ENCODE assay signal across 13 cellular contexts in the genomic region with DNA sequence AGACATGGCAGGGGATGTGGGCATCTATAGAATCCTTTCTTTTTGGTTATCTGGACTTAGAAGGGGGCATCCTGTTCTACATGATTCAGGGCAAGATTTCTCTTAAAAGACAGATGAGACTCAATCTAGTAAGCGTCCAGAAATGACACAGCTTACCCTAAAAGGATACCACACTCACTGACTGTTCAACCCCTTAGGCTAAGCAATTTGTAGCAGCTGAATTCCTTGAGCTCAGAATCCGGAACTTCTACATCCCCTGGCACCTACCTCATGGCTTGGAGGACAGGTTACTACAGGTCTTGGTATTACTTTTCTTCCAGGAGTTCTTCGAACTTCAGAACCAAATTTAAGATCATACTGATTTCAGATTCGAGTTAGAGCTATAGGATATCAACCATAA.
A peak's percentile ranks its signal among the peaks of the same experiment; 100 is the strongest.
DNase-seq lines count a peak whose midpoint lies in the region; ATAC-seq and TF ChIP-seq lines count a peak whose summit lies in the region.
"Had no signal": no experiment of that assay in that cellular context is flagged by ENCODE, and none has a peak within 500 bp of the region (broad histone marks: within the 10 kb centered on the region; RNA-seq: fewer than 3 reads in every experiment).

No MANE protein-coding gene starts in this region.

- no peak overlapping the region for H3K18ac ChIP-seq in trophoblast cell (ENCODE audit: low read length)

- no peak overlapping the region for H4K8ac ChIP-seq in trophoblast cell (ENCODE audit: low read depth, low read length)

- H2BK5ac ChIP-seq in trophoblast cell (ENCODE audit: low read depth, low read length, poor library complexity): no peak overlapping the region

- H3K14ac ChIP-seq in trophoblast cell (ENCODE audit: low read length): no peak overlapping the region

- no peak overlapping the region for H3K4ac ChIP-seq in trophoblast cell (ENCODE audit: low read depth, low read length)

- H3K27ac Mint-ChIP-seq in CD4-positive, alpha-beta memory T cell: peak overlapping the region in 6 of 7 donors; percentile 59 to 96 (median 90)

- H3K79me2 ChIP-seq in PC-3 (ENCODE audit: low read length): no peaks in the 10 kb centered on the region
- no peaks in the 10 kb centered on the region for H3K79me2 ChIP-seq in trophoblast cell (ENCODE audit: control insufficient read depth, insufficient read depth, low read length, poor library complexity)

- H3K27me3 Mint-ChIP-seq in CD4-positive, alpha-beta memory T cell: no peaks in the 10 kb centered on the region

- H3K9me3 Mint-ChIP-seq in CD4-positive, alpha-beta memory T cell: no peaks in the 10 kb centered on the region

- no peaks in the 10 kb centered on the region for H3K79me1 ChIP-seq in trophoblast cell (ENCODE audit: low read length)

- H3K4me1 ChIP-seq in CD4-positive, alpha-beta memory T cell (ENCODE audit: insufficient read depth, low read length): peaks cover 15% of the 10 kb centered on the region
- H3K4me1 ChIP-seq in PC-3 (ENCODE audit: insufficient read depth, low read length) (peaks cover 25% of the 10 kb centered on the region), trophoblast cell (ENCODE audit: control insufficient read depth in 1 of 2, insufficient read depth in 2 of 2, low read length in 2 of 2) (peaks cover 0 to 3% of the 10 kb centered on the region in 2 experiments)
- no peaks in the 10 kb centered on the region for H3K4me1 ChIP-seq in effector memory CD4-positive, alpha-beta T cell (ENCODE audit: control insufficient read depth, insufficient read depth, low read length, poor library complexity, severe bottlenecking)
- H3K4me1 ChIP-seq: pancreas had no signal

- no peak overlapping the region for H3K4me2 ChIP-seq in PC-3 (ENCODE audit: low read length)
- H3K4me2 ChIP-seq in trophoblast cell (ENCODE audit: low read length): no peak overlapping the region

- no peak overlapping the region for H2AK5ac ChIP-seq in trophoblast cell (ENCODE audit: low read length)

- H3K27me3 ChIP-seq in CD4-positive, alpha-beta memory T cell (ENCODE audit: insufficient read depth, low read length): no peaks in the 10 kb centered on the region
- H3K27me3 ChIP-seq in PC-3 (ENCODE audit: low read length): no peaks in the 10 kb centered on the region
- no peaks in the 10 kb centered on the region for H3K27me3 ChIP-seq in effector memory CD4-positive, alpha-beta T cell (replicated peaks; ENCODE audit: control insufficient read depth, insufficient read depth, low read length, poor library complexity, severe bottlenecking)
- H3K27me3 ChIP-seq in trophoblast cell (ENCODE audit: insufficient read depth, low read length): no peaks in the 10 kb centered on the region
- H3K27me3 ChIP-seq: pancreas had no signal

- no peak overlapping the region for H3K23ac ChIP-seq in trophoblast cell (ENCODE audit: low read length)

- intact Hi-C loops in CD4-positive, alpha-beta memory T cell (cut with micrococcal nuclease): loop anchor here (1.0 to 5.0 kb wide), 4 partner anchors 45 to 310 kb away; a partner anchor contains a TSS
- intact Hi-C loops in PC-3 (cut with micrococcal nuclease): loop anchor here (1.0 to 2.0 kb wide), 2 partner anchors 22 to 43 kb away; no protein-coding TSS in a partner anchor

- no peaks in the 10 kb centered on the region for H4K20me1 ChIP-seq in PC-3 (ENCODE audit: low read length)

- no peak overlapping the region for H3K4me3 ChIP-seq in CD4-positive, alpha-beta memory T cell (ENCODE audit: low read length in 2 of 2)
- H3K4me3 ChIP-seq in PC-3 (ENCODE audit: low read length) (no peak overlapping the region), trophoblast cell (ENCODE audit: low read depth, low read length) (no peak overlapping the region)
- no peak overlapping the region for H3K4me3 ChIP-seq in effector memory CD4-positive, alpha-beta T cell (ENCODE audit: insufficient read depth, low read depth, low read length, poor library complexity, severe bottlenecking)
- H3K4me3 ChIP-seq: pancreas had no signal

- H2AFZ ChIP-seq in PC-3 (ENCODE audit: low read length): no peak overlapping the region
- H2AFZ ChIP-seq in trophoblast cell (ENCODE audit: insufficient read depth, low read length, poor library complexity): no peak overlapping the region

- no peak overlapping the region for H4K91ac ChIP-seq in trophoblast cell (ENCODE audit: low read depth, low read length)

- TF ChIP-seq CTCF in PC-3 (conservative IDR thresholded peaks at IDR 0.05; ENCODE audit: low read depth, low read length): no peak

- H3K36me3 Mint-ChIP-seq in CD4-positive, alpha-beta memory T cell: no peaks in the 10 kb centered on the region

- POLR2A ChIA-PET in CD4-positive, alpha-beta memory T cell (lab: Charles Lee; ENCODE audit: partially characterized antibody): interaction anchor here (0.8 to 1.4 kb wide), 3 partner anchors 11 to 187 kb away, joined by 3 to 8 read pairs (median 3); no protein-coding TSS in a partner anchor
- POLR2A ChIA-PET in PC-3 (lab: Charles Lee; ENCODE audit: unreplicated experiment): interaction anchor here (0.6 kb wide), 1 partner anchor 16 kb away, joined by 3 read pairs; no protein-coding TSS in a partner anchor

- no peaks in the 10 kb centered on the region for H3F3A ChIP-seq in PC-3 (ENCODE audit: low read length, unreplicated experiment)

- no peaks in the 10 kb centered on the region for H3K9me2 ChIP-seq in PC-3 (replicated peaks; ENCODE audit: low read length)

- WGBS in trophoblast cell (ENCODE audit: extremely low coverage, insufficient coverage, insufficient read length): no CpG with 5 or more reads among the region's 4 CpGs

- ATAC-seq in PC-3: peak; percentile 28; the same call in 1 of the 2 replicates
- ATAC-seq in HG02938 (IDR thresholded peaks at IDR 0.05; ENCODE audit: unreplicated experiment): no peak
- no peak for ATAC-seq in HG02852 (IDR thresholded peaks at IDR 0.05; ENCODE audit: unreplicated experiment)

- H3K27ac ChIP-seq in CD4-positive, alpha-beta memory T cell (ENCODE audit: low read depth, low read length): no peak overlapping the region
- peak overlapping the region; percentile 79 for H3K27ac ChIP-seq in PC-3 (ENCODE audit: low read length)
- H3K27ac ChIP-seq in effector memory CD4-positive, alpha-beta T cell (ENCODE audit: insufficient read depth, low read length, poor library complexity, severe bottlenecking): peak overlapping the region; percentile 27
- H3K27ac ChIP-seq in trophoblast cell (ENCODE audit: low read depth, low read length): no peak overlapping the region
- H3K27ac ChIP-seq: pancreas had no signal

- H3K4me1 Mint-ChIP-seq in CD4-positive, alpha-beta memory T cell: peaks cover 15 to 36% (median 19%) of the 10 kb centered on the region in 4 donors

- H3K4me3 Mint-ChIP-seq in CD4-positive, alpha-beta memory T cell: no peak overlapping the region

- no peaks in the 10 kb centered on the region for H3K9me3 ChIP-seq in CD4-positive, alpha-beta memory T cell (ENCODE audit: control insufficient read depth in 1 of 2, low read length in 2 of 2)
- H3K9me3 ChIP-seq in PC-3 (ENCODE audit: low read length) (no peaks in the 10 kb centered on the region), trophoblast cell (ENCODE audit: insufficient read depth, low read depth, low read length) (no peaks in the 10 kb centered on the region)
- H3K9me3 ChIP-seq in effector memory CD4-positive, alpha-beta T cell (ENCODE audit: control insufficient read depth, low read length): no peaks in the 10 kb centered on the region
- H3K9me3 ChIP-seq: pancreas had no signal

- no peak overlapping the region for H2BK12ac ChIP-seq in trophoblast cell (ENCODE audit: low read length)

- CTCF ChIA-PET in CD4-positive, alpha-beta memory T cell (lab: Charles Lee; ENCODE audit: partially characterized antibody): interaction anchor here (1.0 to 5.1 kb wide), 2 partner anchors 16 to 92 kb away, joined by 3 to 26 read pairs; no protein-coding TSS in a partner anchor
- CTCF ChIA-PET in PC-3 (lab: Charles Lee): no interaction called here

- DNase-seq in CD4-positive, alpha-beta memory T cell: no peak
- DNase-seq in PC-3 (peak; percentile 43), trophoblast cell (peak; percentile 91 to 98), GF-D8 (lab: John Stamatoyannopoulos, UW) (no peak), HuH-7 (ENCODE audit: low spot score) (no peak)
- no peak for DNase-seq in effector memory CD4-positive, alpha-beta T cell
- DNase-seq: activated naive CD4-positive, alpha-beta T cell; left cardiac atrium; NCI-H1694 treated with DMSO at 0.1 percent for 48 hours; pancreas; stimulated activated naive CD8-positive, alpha-beta T cell treated with anti-CD3 and anti-CD28 coated beads, Interleukin-15, Interleukin-2, amounts not matched to agents 100 U/mL and 50 U/mL, for 24 hours had no signal

- H3K9ac ChIP-seq in PC-3 (ENCODE audit: low read length) (peak overlapping the region; percentile 6; the same call in 1 of the 2 replicates), trophoblast cell (ENCODE audit: low read length) (no peak overlapping the region)

- H2BK120ac ChIP-seq in trophoblast cell (ENCODE audit: insufficient read depth, low read length, poor library complexity): no peak overlapping the region

- no peaks in the 10 kb centered on the region for H3K36me3 ChIP-seq in CD4-positive, alpha-beta memory T cell (ENCODE audit: insufficient read depth, low read length)
- H3K36me3 ChIP-seq in PC-3 (ENCODE audit: low read depth, low read length) (peaks cover 73% of the 10 kb centered on the region), trophoblast cell (ENCODE audit: control insufficient read depth in 1 of 2, insufficient read depth in 2 of 2, low read length in 2 of 2) (no peaks in the 10 kb centered on the region)
- no peaks in the 10 kb centered on the region for H3K36me3 ChIP-seq in effector memory CD4-positive, alpha-beta T cell (ENCODE audit: control insufficient read depth, insufficient read depth, low read length)
- H3K36me3 ChIP-seq: pancreas had no signal

- BruUV-seq in PC-3 (replicated peaks; lab: Mats Ljungman, UMichigan): no TSS peak

- no peak overlapping the region for H4K12ac ChIP-seq in trophoblast cell (ENCODE audit: low read depth, low read length)

Comparison
In these comparisons a context has a peak if more than half of its experiments do, and no peak if none do; other contexts are left out.
1. DNase-seq: peak in PC-3 (single experiment) and trophoblast cell (2 of 2); none in CD4-positive, alpha-beta memory T cell (0 of 5), effector memory CD4-positive, alpha-beta T cell (0 of 3), GF-D8 (single experiment) and HuH-7 (single experiment).
2. H3K27ac ChIP-seq: peak in PC-3 (single experiment) and effector memory CD4-positive, alpha-beta T cell (single experiment); none in CD4-positive, alpha-beta memory T cell (single experiment) and trophoblast cell (single experiment).